In genomic region chr4:144142690-144143326, GRCh38 we compare ENCODE assay signal across 9 cellular contexts. TPM values are rescaled to one million over a fixed set of nuclear protein-coding genes. Genes with fewer than 3 reads are reported as not detected.
A peak's percentile ranks its signal among the peaks of the same experiment; 100 is the strongest.
DNase-seq lines count a peak whose midpoint lies in the region; ATAC-seq, FAIRE-seq and TF ChIP-seq lines count a peak whose summit lies in the region.
"Not testable (repeated sequence)": the region's sequence is repeated elsewhere in the genome, so short reads cannot be mapped to it uniquely, and the experiment has no call there.
"Had no signal": no experiment of that assay in that cellular context is flagged by ENCODE, and none has a peak within 500 bp of the region (broad histone marks: within the 10 kb centered on the region; RNA-seq: fewer than 3 reads in every experiment).

No MANE protein-coding gene starts in this region.

- not testable (repeated sequence) for H3K27me3 Mint-ChIP-seq in CD14-positive monocyte (ENCODE audit: low read depth in 3 of 3); immature natural killer cell (ENCODE audit: low read depth in 3 of 3)

- WGBS in K562 (ENCODE audit: insufficient coverage, low coverage, missing lambda C conversion rate), result 24% methylated on average over 4 of the region's 4 CpGs

- H3K79me2 ChIP-seq in K562 (ENCODE audit: control insufficient read depth, insufficient read depth, low read length), result peaks cover 25% of the 10 kb centered on the region

- TF ChIP-seq CTCF in CD14-positive monocyte (IDR thresholded peaks at IDR 0.05) (peak; percentile 71), RWPE1 (conservative IDR thresholded peaks at IDR 0.05; ENCODE audit: low read depth) (peak; percentile 73), K562 (IDR thresholded peaks at IDR 0.05 in 2 of 3, conservative IDR thresholded peaks at IDR 0.05 in 1 of 3; ENCODE audit: insufficient read depth in 2 of 3, low read depth in 1 of 3, low read length in 3 of 3) (peak; percentile 45 to 74 (median 55); a peak in 5 of 6 replicates)

- H3K9me3 ChIP-seq in K562 (replicated peaks; ENCODE audit: control insufficient read depth, insufficient read depth, low read depth, low read length), result not testable (repeated sequence)

- not testable (repeated sequence) for H3K4me1 Mint-ChIP-seq in CD14-positive monocyte, immature natural killer cell

- H3K9me1 ChIP-seq in K562 (ENCODE audit: control insufficient read depth, insufficient read depth, low read length), result not testable (repeated sequence)

- H3K4me3 ChIP-seq in K562; skeletal muscle cell (ENCODE audit: low read depth, low read length): not testable (repeated sequence)

- intact Hi-C loops in CD14-positive monocyte (cut with micrococcal nuclease), result not testable (repeated sequence)
- intact Hi-C loops in K562 (cut with micrococcal nuclease), result loop anchor here (1.0 to 5.0 kb wide), 2 partner anchors 126 to 369 kb away; partner anchors contain the start of gene GYPB

- not testable (repeated sequence) for H3K27ac ChIP-seq in RWPE1; K562 (ENCODE audit: extremely low read depth, low read depth, low read length)

- CTCF ChIA-PET in RWPE1 (lab: Yijun Ruan, JAX) (interaction anchor here (0.7 kb wide), 2 partner anchors 71 to 112 kb away, joined by 3 read pairs; no protein-coding TSS in a partner anchor), K562 (lab: Yijun Ruan, JAX; ENCODE audit: low intra/inter-chr PET ratio) (interaction anchor here (1.4 kb wide), 1 partner anchor 369 kb away, joined by 3 read pairs; no protein-coding TSS in a partner anchor)

- H2AFZ ChIP-seq in K562 (ENCODE audit: low read depth, low read length), result not testable (repeated sequence)

- not testable (repeated sequence) for TF ChIP-seq EP300 in K562 (IDR thresholded peaks at IDR 0.05; ENCODE audit: low read length)

- not testable (repeated sequence) for H3K4me1 ChIP-seq in K562 (replicated peaks in 1 of 2; ENCODE audit: control insufficient read depth in 2 of 2, insufficient read depth in 2 of 2, low read length in 2 of 2)

- not testable (repeated sequence) for H3K9ac ChIP-seq in K562 (ENCODE audit: insufficient read depth in 1 of 2, low read depth in 2 of 2, low read length in 2 of 2)

- H3K4me3 Mint-ChIP-seq in CD14-positive monocyte, immature natural killer cell: not testable (repeated sequence)

- in situ Hi-C loops in K562 (cut with MboI), result loop anchor here (5.0 kb wide), 1 partner anchor 236 kb away; the partner anchor contains the start of gene GYPE

- not testable (repeated sequence) for H3K36me3 ChIP-seq in K562 (ENCODE audit: control insufficient read depth, insufficient read depth, low read length)

- TF ChIP-seq RAD21 in K562 (CRISPR knock-in tag; conservative IDR thresholded peaks at IDR 0.05 in 1 of 2, IDR thresholded peaks at IDR 0.05 in 1 of 2), result peak; percentile 76 to 80

- H4K20me1 ChIP-seq in K562 (replicated peaks; ENCODE audit: control insufficient read depth, insufficient read depth, low read length), result not testable (repeated sequence)

- H3K36me3 Mint-ChIP-seq in CD14-positive monocyte, immature natural killer cell: not testable (repeated sequence)

- ATAC-seq in GM18858 (IDR thresholded peaks at IDR 0.05; ENCODE audit: unreplicated experiment) (peak; percentile 74), HG02623 (IDR thresholded peaks at IDR 0.05; ENCODE audit: unreplicated experiment) (peak; percentile 79), K562 (peak; percentile 10; the same call in 2 of the 3 replicates)

- POLR2A ChIA-PET in RWPE1 (lab: Yijun Ruan, JAX; ENCODE audit: low non-redundant PET); K562 (lab: Yijun Ruan, JAX): not testable (repeated sequence)

- H3K27ac Mint-ChIP-seq in CD14-positive monocyte, immature natural killer cell: not testable (repeated sequence)

- not testable (repeated sequence) for TF ChIP-seq POLR2A in K562 (conservative IDR thresholded peaks at IDR 0.05)

- not testable (repeated sequence) for H3K9me3 Mint-ChIP-seq in CD14-positive monocyte, immature natural killer cell

- not testable (repeated sequence) for DNase-seq in CD14-positive monocyte (ENCODE audit: low spot score); RWPE1 (ENCODE audit: low spot score)
- peak; percentile 5 for DNase-seq in LHCN-M2 (ENCODE audit: low read depth)
- DNase-seq in K562 (ENCODE audit: extremely low read depth in 1 of 4, low spot score in 3 of 4), result peak; percentile 12 to 79 (median 18)
- peak; percentile 6 to 22 (median 15) for DNase-seq in immature natural killer cell
- DNase-seq in skeletal muscle cell (ENCODE audit: low read depth), result peak; percentile 0

- FAIRE-seq in K562 (lab: Jason Lieb, UNC), result not testable (repeated sequence)

- H3K27me3 ChIP-seq in K562 (ENCODE audit: control insufficient read depth in 2 of 2, insufficient read depth in 2 of 2, low read length in 2 of 2), result not testable (repeated sequence)

- not testable (repeated sequence) for H3K4me2 ChIP-seq in K562 (ENCODE audit: insufficient read depth, low read length)

- not testable (repeated sequence) for BruUV-seq in K562 (replicated peaks; lab: Mats Ljungman, UMichigan)

TF ChIP-seq in K562, 482 proteins besides CTCF, POLR2A, EP300 and RAD21:
- TF ChIP-seq KLF16 (IDR thresholded peaks at IDR 0.05) (0 out of 2 replicates have a peak, but pooled peaks have one; percentile 20), ATF7 (IDR thresholded peaks at IDR 0.05) (peak; percentile 35; the same call in 1 of the 2 replicates), SMC3 (conservative IDR thresholded peaks at IDR 0.05; ENCODE audit: insufficient read depth, low read depth, low read length) (peak; percentile 52)
- TF ChIP-seq, protein P1, sequence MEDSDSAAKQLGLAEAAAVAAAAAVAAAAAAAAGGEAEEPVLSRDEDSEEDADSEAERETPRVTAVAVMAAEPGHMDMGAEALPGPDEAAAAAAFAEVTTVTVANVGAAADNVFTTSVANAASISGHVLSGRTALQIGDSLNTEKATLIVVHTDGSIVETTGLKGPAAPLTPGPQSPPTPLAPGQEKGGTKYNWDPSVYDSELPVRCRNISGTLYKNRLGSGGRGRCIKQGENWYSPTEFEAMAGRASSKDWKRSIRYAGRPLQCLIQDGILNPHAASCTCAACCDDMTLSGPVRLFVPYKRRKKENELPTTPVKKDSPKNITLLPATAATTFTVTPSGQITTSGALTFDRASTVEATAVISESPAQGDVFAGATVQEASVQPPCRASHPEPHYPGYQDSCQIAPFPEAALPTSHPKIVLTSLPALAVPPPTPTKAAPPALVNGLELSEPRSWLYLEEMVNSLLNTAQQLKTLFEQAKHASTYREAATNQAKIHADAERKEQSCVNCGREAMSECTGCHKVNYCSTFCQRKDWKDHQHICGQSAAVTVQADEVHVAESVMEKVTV (CRISPR knock-in tag; IDR thresholded peaks at IDR 0.05), result peak; percentile 56; the same call in 1 of the 2 replicates

RNA-seq across cellular contexts. Expression of gene GYPA, which starts 2.3 kb away (rescaled TPM):
- polyA plus RNA-seq in CD14-positive monocyte (not detected), K562 (2011; rRNA removed) (136 and 159 TPM in 2 replicates), K562 (2014; fragmentation: Illumina TruSeq; extraction: Trizol) (237 and 278 TPM in 2 replicates), K562 (2014; fragmentation: Nextera tagmentation; extraction: Ambion mirVana) (100 to 1,000 TPM; 159 to 186 TPM), K562 (2014; rRNA removed) (111 and 115 TPM in 2 replicates), immature natural killer cell (not detected)
- total RNA-seq in LHCN-M2 (2014; rRNA removed) (not detected in 2 replicates), K562 (2014; rRNA removed) (53.6 and 67.5 TPM in 2 replicates), K562 (2014; rRNA removed; fragmentation: Illumina TruSeq; extraction: Trizol) (122 and 153 TPM in 2 replicates), K562 (2015; rRNA removed; fragmentation: Illumina TruSeq; extraction: Trizol) (35.3 and 37.7 TPM in 2 replicates), K562 (2021) (93.9 and 116 TPM in 2 replicates)
- not detected for polyA plus RNA-seq in LHCN-M2 (2012)
- 71.6 and 166 TPM in 2 replicates for total RNA-seq in K562 (2011; cell fraction: chromatin; rRNA removed; ENCODE audit: low replicate concordance)
- 109 and 120 TPM in 2 replicates for total RNA-seq in K562 (2011; cell fraction: nucleolus; rRNA removed)
- 153 and 158 TPM in 2 replicates for total RNA-seq in K562 (2011; cell fraction: nucleoplasm; rRNA removed)
- 28.0 and 88.8 TPM in 2 replicates for polyA plus RNA-seq in K562 (2011; cell fraction: cytosol; rRNA removed)
- polyA plus RNA-seq in K562 (2011; cell fraction: nucleus; rRNA removed), result 28.2 and 54.0 TPM in 2 replicates
- 52.9 and 75.8 TPM in 2 replicates for polyA plus RNA-seq in K562 (2012)
- 139 and 172 TPM in 2 replicates for polyA minus RNA-seq in K562 (2011; rRNA and poly(A)+ RNA removed)
- 28.4 and 57.6 TPM in 2 replicates for polyA minus RNA-seq in K562 (2011; cell fraction: cytosol; rRNA and poly(A)+ RNA removed)
- 27.7 and 60.3 TPM in 2 replicates for polyA minus RNA-seq in K562 (2011; cell fraction: nucleus; rRNA and poly(A)+ RNA removed)
- polyA plus RNA-seq: IgD-negative memory B cell had no signal

Comparison
In these comparisons a context has a peak if more than half of its experiments do, and no peak if none do; other contexts are left out.
1. ATAC-seq: peak in every context shown above with its lines; median percentile 79 in HG02623; 74 in GM18858; 10 in K562.
2. RNA of gene GYPA, which starts 2.3 kb away (polyA plus RNA-seq): 28.0 to 278 TPM in K562; not detected in CD14-positive monocyte and not detected in immature natural killer cell; every median in the first group is over 10 times any median in the second.
3. Peak in every context shown above with its lines, with median percentiles within 50 percentile points of each other: CTCF ChIP-seq.